In the genomic region with DNA sequence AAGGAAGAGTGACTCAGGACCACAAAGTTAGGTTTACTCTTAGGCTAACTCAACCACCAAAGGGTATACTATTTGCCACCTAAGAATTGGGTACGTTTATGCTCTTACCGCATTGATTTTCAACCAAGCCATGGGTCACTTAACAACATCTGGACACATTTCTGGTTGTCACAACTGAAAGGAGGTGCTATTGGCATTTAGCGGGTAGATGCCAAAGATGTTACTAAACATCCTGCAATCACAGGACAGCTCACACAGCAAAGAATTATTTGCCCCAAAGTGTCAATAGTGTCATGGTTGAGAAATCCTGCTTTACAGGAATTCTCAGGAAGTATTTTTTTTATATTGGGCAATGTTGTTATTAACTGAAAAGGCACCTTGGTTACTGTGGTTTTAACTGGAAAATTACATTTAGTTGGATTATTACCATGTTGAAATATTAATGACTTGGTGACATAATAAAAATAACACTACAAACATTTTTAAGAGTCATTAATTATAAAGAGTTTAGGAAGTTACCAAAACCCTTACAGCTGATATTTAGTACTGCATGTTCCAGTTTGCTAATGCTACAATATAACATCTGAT, we compare ENCODE assay signal across 10 cellular contexts.
DNase-seq lines count a peak whose midpoint lies in the region; ATAC-seq and TF ChIP-seq lines count a peak whose summit lies in the region.
"Had no signal": no experiment of that assay in that cellular context is flagged by ENCODE, and none has a peak within 500 bp of the region (broad histone marks: within the 10 kb centered on the region; RNA-seq: fewer than 3 reads in every experiment).

No MANE protein-coding gene starts in this region.

- H3K4me1 ChIP-seq in gastroesophageal sphincter: no peaks in the 10 kb centered on the region
- no peaks in the 10 kb centered on the region for H3K4me1 ChIP-seq in thoracic aorta (ENCODE audit: control insufficient read depth in 1 of 2, low read depth in 2 of 2)
- H3K4me1 ChIP-seq: parathyroid adenoma had no signal

- no peak overlapping the region for H3K4me3 ChIP-seq in gastroesophageal sphincter
- H3K4me3 ChIP-seq in thoracic aorta: no peak overlapping the region

- H3K27me3 ChIP-seq in gastroesophageal sphincter (no peaks in the 10 kb centered on the region), thoracic aorta (replicated peaks; ENCODE audit: insufficient read depth) (no peaks in the 10 kb centered on the region)

- ATAC-seq in gastroesophageal sphincter (peak; percentile 77), thoracic aorta (ENCODE audit: insufficient number of reproducible peaks, low FRiP score, low read depth) (peak; percentile 47)
- no peak for ATAC-seq in activated naive CD4-positive, alpha-beta T cell treated with anti-CD3 and anti-CD28 coated beads, Interleukin-2, amount 50 U/mL, for 72 hours

- no peak overlapping the region for H3K27ac Mint-ChIP-seq in activated naive CD4-positive, alpha-beta T cell treated with anti-CD3 and anti-CD28 coated beads, Interleukin-2, amount 50 U/mL, for 72 hours
- H3K27ac Mint-ChIP-seq: T-helper 1 cell treated with Interleukin-12 subunit alpha and Interleukin-12 subunit beta and Interleukin-4 antibody, amounts not matched to agents 30 μg/mL and 1 μg/mL, for 36 hours had no signal

- TF ChIP-seq EP300 in gastroesophageal sphincter (IDR thresholded peaks at IDR 0.05): no peak

- peaks cover 0 to 7% of the 10 kb centered on the region in 2 donors for H3K36me3 Mint-ChIP-seq in activated naive CD4-positive, alpha-beta T cell treated with anti-CD3 and anti-CD28 coated beads, Interleukin-2, amount 50 U/mL, for 72 hours

- 73 to 81% methylated on average over 3 of the region's 3 CpGs for WGBS in gastroesophageal sphincter (ENCODE audit: low coverage in 1 of 2), 2 donors

- no peaks in the 10 kb centered on the region for H3K36me3 ChIP-seq in gastroesophageal sphincter
- no peaks in the 10 kb centered on the region for H3K36me3 ChIP-seq in thoracic aorta

- H3K27ac ChIP-seq in gastroesophageal sphincter: peak overlapping the region in 2 of 4 donors; percentile 21 to 33
- no peak overlapping the region for H3K27ac ChIP-seq in thoracic aorta
- H3K27ac ChIP-seq: parathyroid adenoma had no signal

- no peak for TF ChIP-seq CTCF in gastroesophageal sphincter (IDR thresholded peaks at IDR 0.05)
- no peak for TF ChIP-seq CTCF in thoracic aorta (IDR thresholded peaks at IDR 0.05)

- no peak for TF ChIP-seq POLR2A in gastroesophageal sphincter (IDR thresholded peaks at IDR 0.05)

- no peaks in the 10 kb centered on the region for H3K9me3 ChIP-seq in gastroesophageal sphincter
- no peaks in the 10 kb centered on the region for H3K9me3 ChIP-seq in thoracic aorta

- H3K9me3 Mint-ChIP-seq in activated naive CD4-positive, alpha-beta T cell treated with anti-CD3 and anti-CD28 coated beads, Interleukin-2, amount 50 U/mL, for 72 hours: peaks cover 1 to 5% of the 10 kb centered on the region in 2 donors

- DNase-seq in H4 (ENCODE audit: low spot score): peak; percentile 85
- peak; percentile 30 for DNase-seq in T1000 (lab: John Stamatoyannopoulos, UW)
- no peak for DNase-seq in thoracic aorta (ENCODE audit: low spot score)
- no peak for DNase-seq in activated naive CD4-positive, alpha-beta T cell treated with anti-CD3 and anti-CD28 coated beads, Interleukin-2, amount 50 U/mL, for 72 hours (ENCODE audit: low spot score in 2 of 2)
- no peak for DNase-seq in NCI-H748 treated with DMSO at 0.1 percent for 48 hours (lab: John Stamatoyannopoulos, UW)
- DNase-seq in NCI-H2081 (lab: John Stamatoyannopoulos, UW): no peak
- DNase-seq: NCI-H446 treated with DMSO at 0.1 percent for 48 hours had no signal

Comparison
In these comparisons a context has a peak if more than half of its experiments do, and no peak if none do; other contexts are left out.
1. DNase-seq: peak in H4 (single experiment) and T1000 (single experiment); none in thoracic aorta (single experiment), activated naive CD4-positive, alpha-beta T cell treated with anti-CD3 and anti-CD28 coated beads, Interleukin-2, amount 50 U/mL, for 72 hours (0 of 2), NCI-H748 treated with DMSO at 0.1 percent for 48 hours (single experiment) and NCI-H2081 (0 of 2).
2. ATAC-seq: peak in gastroesophageal sphincter (single experiment) and thoracic aorta (single experiment); none in activated naive CD4-positive, alpha-beta T cell treated with anti-CD3 and anti-CD28 coated beads, Interleukin-2, amount 50 U/mL, for 72 hours (0 of 2).